1 cellular context compared by ENCODE assay signal in genomic region chr1:109274533-109275476, GRCh38.
TF ChIP-seq lines count a peak whose summit lies in the region.

No MANE protein-coding gene starts in this region.

TF ChIP-seq in H1, 55 proteins besides CTCF, POLR2A, EP300 and RAD21:
- TF ChIP-seq YY1 (IDR thresholded peaks at IDR 0.05; ENCODE audit: low read depth, low read length) (no peak), HDAC2 (IDR thresholded peaks at IDR 0.05; ENCODE audit: borderline replicate concordance in 1 of 2, low read depth in 2 of 2, low read length in 2 of 2) (no peak), KDM4A (IDR thresholded peaks at IDR 0.05; ENCODE audit: low read depth, low read length, severe bottlenecking) (no peak), SIX5 (IDR thresholded peaks at IDR 0.05; ENCODE audit: low read depth, low read length) (no peak), EGR1 (IDR thresholded peaks at IDR 0.05; ENCODE audit: borderline replicate concordance, low read depth, low read length) (no peak)
TF ChIP-seq in H1: peak in this region for 0.
